Comparison of ENCODE assay signal across 8 cellular contexts in the genomic region with DNA sequence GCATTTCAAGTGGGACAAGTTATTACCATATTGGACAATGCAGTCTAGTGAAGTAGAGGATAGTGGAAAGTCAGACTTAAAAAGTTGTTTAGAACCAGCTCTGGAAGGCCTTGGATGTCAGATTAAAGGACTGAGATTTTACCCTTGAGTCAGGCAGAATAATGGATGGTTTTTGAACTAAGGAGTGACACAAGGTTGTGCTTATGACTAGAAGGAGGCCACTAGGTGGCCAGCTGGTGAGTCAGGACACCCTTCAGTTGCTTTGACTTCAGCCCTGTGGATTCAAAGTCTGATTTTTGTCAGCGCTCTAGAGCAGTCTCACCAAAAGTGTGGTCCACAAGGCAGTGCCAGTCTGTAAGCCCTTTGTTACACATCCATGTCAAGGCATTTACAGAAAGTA. TPM values are rescaled to one million over a fixed set of nuclear protein-coding genes. Genes with fewer than 3 reads are reported as not detected.
DNase-seq lines count a peak whose midpoint lies in the region; ATAC-seq lines count a peak whose summit lies in the region.

No MANE protein-coding gene starts in this region.

- H3K27ac Mint-ChIP-seq in activated CD4-positive, alpha-beta memory T cell treated with anti-CD3 and anti-CD28 coated beads for 36 hours, result no peak overlapping the region

- DNase-seq in NCI-H82 (lab: John Stamatoyannopoulos, UW) (peak; percentile 67), NCI-H82 treated with DMSO at 0.1 percent for 48 hours (lab: John Stamatoyannopoulos, UW; ENCODE audit: unreplicated experiment) (no peak), kidney tubule cell (ENCODE audit: low spot score) (peak; percentile 75), cortex of kidney (lab: John Stamatoyannopoulos, UW) (no peak)
- peak; percentile 50 for DNase-seq in Jurkat, Clone E6-1 (ENCODE audit: low read depth, low spot score)
- peak; percentile 52 for DNase-seq in activated CD4-positive, alpha-beta memory T cell treated with anti-CD3 and anti-CD28 coated beads for 36 hours

- no peaks in the 10 kb centered on the region for H3K9me3 Mint-ChIP-seq in activated CD4-positive, alpha-beta memory T cell treated with anti-CD3 and anti-CD28 coated beads for 36 hours

- CTCF ChIA-PET in activated CD4-positive, alpha-beta memory T cell treated with anti-CD3 and anti-CD28 coated beads for 36 hours (lab: Charles Lee), result interaction anchor here (0.8 to 1.0 kb wide), 2 partner anchors 19 to 66 kb away, joined by 3 read pairs; a partner anchor contains a TSS

- ATAC-seq in GM21447 (IDR thresholded peaks at IDR 0.05; ENCODE audit: unreplicated experiment), result no peak
- ATAC-seq in HG02623 (IDR thresholded peaks at IDR 0.05; ENCODE audit: unreplicated experiment), result no peak

- H3K4me1 Mint-ChIP-seq in activated CD4-positive, alpha-beta memory T cell treated with anti-CD3 and anti-CD28 coated beads for 36 hours (ENCODE audit: low read depth), result peaks cover 30% of the 10 kb centered on the region

- H3K4me3 Mint-ChIP-seq in activated CD4-positive, alpha-beta memory T cell treated with anti-CD3 and anti-CD28 coated beads for 36 hours, result no peak overlapping the region

- peaks cover 48% of the 10 kb centered on the region for H3K36me3 Mint-ChIP-seq in activated CD4-positive, alpha-beta memory T cell treated with anti-CD3 and anti-CD28 coated beads for 36 hours

- intact Hi-C loops in activated CD4-positive, alpha-beta memory T cell treated with anti-CD3 and anti-CD28 coated beads for 36 hours (cut with micrococcal nuclease), result no loop called here

- H3K4me3 ChIP-seq in Jurkat, Clone E6-1 (ENCODE audit: low read length), result no peak overlapping the region

- peaks cover 2% of the 10 kb centered on the region for H3K27me3 Mint-ChIP-seq in activated CD4-positive, alpha-beta memory T cell treated with anti-CD3 and anti-CD28 coated beads for 36 hours

- POLR2A ChIA-PET in activated CD4-positive, alpha-beta memory T cell treated with anti-CD3 and anti-CD28 coated beads for 36 hours (lab: Charles Lee), result interaction anchor here (0.6 to 1.3 kb wide), 2 partner anchors 66 to 136 kb away, joined by 3 to 5 read pairs; no protein-coding TSS in a partner anchor

RNA-seq across cellular contexts. Expression of a gene that starts 3.8 kb away (rescaled TPM):
- polyA plus RNA-seq in Jurkat, Clone E6-1 (2012; ENCODE audit: insufficient read depth, insufficient read length), result 38.1 TPM
- total RNA-seq in activated CD4-positive, alpha-beta memory T cell treated with anti-CD3 and anti-CD28 coated beads for 36 hours, result 10 to 100 TPM; 54.1 to 58.2 TPM

Comparison
In these comparisons a context has a peak if more than half of its experiments do, and no peak if none do; other contexts are left out.
1. DNase-seq: peak in NCI-H82 (single experiment), Jurkat, Clone E6-1 (single experiment), activated CD4-positive, alpha-beta memory T cell treated with anti-CD3 and anti-CD28 coated beads for 36 hours (single experiment) and kidney tubule cell (single experiment); none in NCI-H82 treated with DMSO at 0.1 percent for 48 hours (single experiment) and cortex of kidney (single experiment).